Comparison of ENCODE assay signal across 2 cellular contexts in the genomic region with DNA sequence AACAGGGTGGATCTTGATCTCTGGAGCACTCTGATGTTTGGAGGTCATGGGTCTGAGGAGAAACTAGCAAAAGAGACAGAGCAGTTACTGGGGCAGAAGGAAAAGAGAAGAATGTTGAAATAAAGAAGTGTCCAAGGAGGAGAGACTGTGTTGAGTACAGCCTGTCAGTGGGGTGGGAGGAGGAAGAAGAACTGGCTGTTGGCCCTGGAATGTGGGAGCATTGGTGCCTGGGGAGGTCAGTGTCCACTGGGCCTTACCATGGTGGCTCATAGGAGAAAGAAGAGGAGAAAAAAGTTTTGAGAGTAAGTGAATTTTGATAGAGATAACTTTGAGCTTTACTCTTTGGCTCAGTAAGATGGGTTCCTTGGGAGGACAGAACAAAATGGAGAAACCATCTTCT.
TF ChIP-seq lines count a peak whose summit lies in the region.

No MANE protein-coding gene starts in this region.

TF ChIP-seq in liver, 16 proteins besides CTCF, POLR2A, EP300 and RAD21:
- TF ChIP-seq REST (IDR thresholded peaks at IDR 0.05): no peak
- no peak for TF ChIP-seq FOXA2 (IDR thresholded peaks at IDR 0.05)
- TF ChIP-seq HNF4A (conservative IDR thresholded peaks at IDR 0.05): no peak
- TF ChIP-seq HNF4G (IDR thresholded peaks at IDR 0.05): no peak
- no peak for TF ChIP-seq FOXA1 (IDR thresholded peaks at IDR 0.05)
- peak; percentile 49 for TF ChIP-seq NR2F2 (IDR thresholded peaks at IDR 0.05)
- peak in 1 of 2 donors; percentile 19 for TF ChIP-seq RXRA (IDR thresholded peaks at IDR 0.05)

TF ChIP-seq in HepG2, 621 proteins besides CTCF, POLR2A, EP300 and RAD21 (continued from another document):
- TF ChIP-seq ZNF800 (CRISPR knock-in tag; IDR thresholded peaks at IDR 0.05): no peak
- TF ChIP-seq PHF8 (CRISPR knock-in tag; IDR thresholded peaks at IDR 0.05): no peak
